In genomic region chr6:150857062-150857905, GRCh38 we compare ENCODE assay signal across 9 cellular contexts. TPM values are rescaled to one million over a fixed set of nuclear protein-coding genes. Genes with fewer than 3 reads are reported as not detected.
DNase-seq lines count a peak whose midpoint lies in the region; ATAC-seq and TF ChIP-seq lines count a peak whose summit lies in the region.
"Had no signal": no experiment of that assay in that cellular context is flagged by ENCODE, and none has a peak within 500 bp of the region (broad histone marks: within the 10 kb centered on the region; RNA-seq: fewer than 3 reads in every experiment).

No MANE protein-coding gene starts in this region.

- DNase-seq in NCI-H1105 treated with DMSO at 0.1 percent for 48 hours (lab: John Stamatoyannopoulos, UW) (peak; percentile 20), NCI-H1105 (lab: John Stamatoyannopoulos, UW) (no peak), WERI-Rb-1 (no peak), left ventricle myocardium superior (no peak), posterior vena cava (ENCODE audit: low spot score) (no peak)
- DNase-seq: substantia nigra had no signal

- ATAC-seq in left ventricle myocardium superior = peak; percentile 44
- no peak for ATAC-seq in GM18498 (IDR thresholded peaks at IDR 0.05; ENCODE audit: unreplicated experiment)
- no peak for ATAC-seq in GM21529 (IDR thresholded peaks at IDR 0.05; ENCODE audit: unreplicated experiment)

- H3K27me3 ChIP-seq in WERI-Rb-1 (ENCODE audit: insufficient read depth, low read depth, severe bottlenecking) = no peaks in the 10 kb centered on the region
- no peaks in the 10 kb centered on the region for H3K27me3 ChIP-seq in stomach smooth muscle (ENCODE audit: control insufficient read depth in 1 of 2, insufficient read depth in 2 of 2, low read length in 2 of 2)

- TF ChIP-seq CTCF in WERI-Rb-1 (IDR thresholded peaks at IDR 0.05; ENCODE audit: low read depth, low read length) = no peak

- intact Hi-C loops in left ventricle myocardium superior (cut with micrococcal nuclease) = no loop called here
- intact Hi-C loops in posterior vena cava (cut with DNase I) = no loop called here

- H3K4me3 ChIP-seq in WERI-Rb-1 (ENCODE audit: low read depth, low read length) = no peak overlapping the region
- H3K4me3 ChIP-seq in stomach smooth muscle (ENCODE audit: low read length in 2 of 2) = peak overlapping the region; percentile 6 to 29

- H3K27ac ChIP-seq in WERI-Rb-1 = 0 out of 2 replicates have a peak overlapping the region, but pooled peaks have one; percentile 3
- peak overlapping the region; percentile 84 for H3K27ac ChIP-seq in stomach smooth muscle (ENCODE audit: low read length)

- peaks cover 14% of the 10 kb centered on the region for H3K4me1 ChIP-seq in stomach smooth muscle (ENCODE audit: control insufficient read depth, insufficient read depth, low read length)

- no peaks in the 10 kb centered on the region for H3K9me3 ChIP-seq in WERI-Rb-1 (ENCODE audit: severe bottlenecking)
- H3K9me3 ChIP-seq in stomach smooth muscle (ENCODE audit: control insufficient read depth in 2 of 2, low read length in 2 of 2) = no peaks in the 10 kb centered on the region

- H3K9ac ChIP-seq in stomach smooth muscle (ENCODE audit: low read length in 2 of 2) = peak overlapping the region; percentile 19 to 42

- H3K36me3 ChIP-seq in WERI-Rb-1 (no peaks in the 10 kb centered on the region), stomach smooth muscle (ENCODE audit: control insufficient read depth in 2 of 2, insufficient read depth in 2 of 2, low read length in 2 of 2) (no peaks in the 10 kb centered on the region)

RNA-seq across cellular contexts. Expression of gene MTHFD1L, which starts 8.2 kb away (rescaled TPM):
- total RNA-seq in left ventricle myocardium superior (2.4 TPM), posterior vena cava (10 to 100 TPM; 45.3 to 53.4 TPM)

Comparison
In these comparisons a context has a peak if more than half of its experiments do, and no peak if none do; other contexts are left out.
1. RNA of gene MTHFD1L, which starts 8.2 kb away (total RNA-seq): 45.3 to 53.4 TPM in posterior vena cava; 2.4 TPM in left ventricle myocardium superior (single experiment); every median in the first group is over 10 times any median in the second.